Comparison of ENCODE assay signal across 6 cellular contexts in genomic region chr2:219551863-219552381, GRCh38.
DNase-seq lines count a peak whose midpoint lies in the region; ATAC-seq and FAIRE-seq lines count a peak whose summit lies in the region.

No MANE protein-coding gene starts in this region.

- peak overlapping the region; percentile 22 for H3K9ac ChIP-seq in endocrine pancreas (ENCODE audit: control insufficient read depth, insufficient read depth, low read length)

- peak; percentile 82 for FAIRE-seq in HTR-8/SVneo (lab: Jason Lieb, UNC)

- H3K9me3 ChIP-seq in endocrine pancreas (ENCODE audit: control insufficient read depth, low read length), result no peaks in the 10 kb centered on the region

- peak; percentile 23 for ATAC-seq in GM19395 (IDR thresholded peaks at IDR 0.05; ENCODE audit: unreplicated experiment)

- H3K36me3 ChIP-seq in endocrine pancreas (ENCODE audit: control insufficient read depth, insufficient read depth, low read length), result no peaks in the 10 kb centered on the region

- no peak overlapping the region for H3K4me3 ChIP-seq in endocrine pancreas (ENCODE audit: control insufficient read depth, insufficient read depth, low read length)
- peak overlapping the region; percentile 71 for H3K4me3 ChIP-seq in skeletal muscle cell (ENCODE audit: low read depth, low read length)

- H3K27me3 ChIP-seq in endocrine pancreas (ENCODE audit: control insufficient read depth, insufficient read depth, low read length), result no peaks in the 10 kb centered on the region

- DNase-seq in HTR-8/SVneo (ENCODE audit: insufficient read length, low spot score) (no peak), skeletal muscle cell (ENCODE audit: low read depth) (no peak), NK-92 (lab: John Stamatoyannopoulos, UW; ENCODE audit: unreplicated experiment) (no peak), RPMI8226 (no peak)

- H3K4me1 ChIP-seq in endocrine pancreas (ENCODE audit: control insufficient read depth, insufficient read depth, low read length), result no peaks in the 10 kb centered on the region
